Comparison of ENCODE assay signal across 16 cellular contexts in genomic region chr2:102056079-102056581, GRCh38.
A peak's percentile ranks its signal among the peaks of the same experiment; 100 is the strongest.
DNase-seq lines count a peak whose midpoint lies in the region; ATAC-seq, FAIRE-seq and TF ChIP-seq lines count a peak whose summit lies in the region.
"Had no signal": no experiment of that assay in that cellular context is flagged by ENCODE, and none has a peak within 500 bp of the region (broad histone marks: within the 10 kb centered on the region; RNA-seq: fewer than 3 reads in every experiment).

No MANE protein-coding gene starts in this region.

- SMC1A ChIA-PET in GM12878 (lab: Charles Lee; ENCODE audit: uncharacterized antibody, unreplicated experiment): interaction anchor here (1.1 to 7.1 kb wide), 14 partner anchors 8 to 184 kb away, joined by 3 to 97 read pairs (median 9); no protein-coding TSS in a partner anchor

- TF ChIP-seq RAD21 in GM12878 (IDR thresholded peaks at IDR 0.05; ENCODE audit: insufficient read depth, low read depth, low read length): no peak

- TF ChIP-seq POLR2A in GM12878 (IDR thresholded peaks at IDR 0.05; ENCODE audit: low read depth, low read length): no peak
- TF ChIP-seq POLR2A in heart left ventricle (IDR thresholded peaks at IDR 0.05): no peak
- TF ChIP-seq POLR2A in uterus (IDR thresholded peaks at IDR 0.05): no peak

- H3K4me3 Mint-ChIP-seq in osteocyte (ENCODE audit: unreplicated experiment): no peak overlapping the region
- H3K4me3 Mint-ChIP-seq: activated B cell treated with CpG ODN at 0.5 μM for 24 hours; activated CD8-positive, alpha-beta memory T cell treated with anti-CD3 and anti-CD28 coated beads, Interleukin-2, amount 10 ng/mL, durations not matched to agents 7 days and 5 days; T-cell had no signal

- H3K27me3 ChIP-seq in GM12878 (replicated peaks in 1 of 2; ENCODE audit: control insufficient read depth in 2 of 2, insufficient read depth in 2 of 2, low read length in 1 of 2): no peaks in the 10 kb centered on the region; a peak in 1 of 4 replicates
- H3K27me3 ChIP-seq in heart left ventricle: peaks cover 0 to 4% (median 0%) of the 10 kb centered on the region in 9 donors
- H3K27me3 ChIP-seq in uterus: no peaks in the 10 kb centered on the region
- H3K27me3 ChIP-seq: BLaER1, ovary, testis had no signal

- H3K9me3 Mint-ChIP-seq in osteocyte (ENCODE audit: unreplicated experiment): no peaks in the 10 kb centered on the region
- H3K9me3 Mint-ChIP-seq: activated B cell treated with CpG ODN at 0.5 μM for 24 hours, T-cell had no signal

- DNase-seq in GM12878 (ENCODE audit: low read depth, low spot score) (no peak), heart left ventricle (peak in 1 of 5 donors; percentile 50), osteocyte (ENCODE audit: extremely low spot score, unreplicated experiment) (peak; percentile 6), uterus (no peak), MV-4-11 (lab: John Stamatoyannopoulos, UW) (no peak), hepatic stellate cell (ENCODE audit: low spot score) (no peak)
- DNase-seq: activated B cell treated with CpG ODN at 0.5 μM for 24 hours; activated CD8-positive, alpha-beta memory T cell treated with anti-CD3 and anti-CD28 coated beads, Interleukin-2, amount 10 ng/mL, durations not matched to agents 7 days and 5 days; DMS53; ovary; T-cell; testis had no signal

- no peaks in the 10 kb centered on the region for H3K79me2 ChIP-seq in GM12878 (ENCODE audit: control insufficient read depth, insufficient read depth, low read length)

- H4K20me1 ChIP-seq in GM12878 (ENCODE audit: control insufficient read depth, insufficient read depth): no peaks in the 10 kb centered on the region
- H4K20me1 ChIP-seq: BLaER1 had no signal

- CTCF ChIA-PET in GM12878 (lab: Yijun Ruan, JAX): interaction anchor here (0.5 to 2.7 kb wide), 9 partner anchors 9 to 184 kb away, joined by 3 to 28 read pairs (median 5); no protein-coding TSS in a partner anchor

- H3K36me3 ChIP-seq in GM12878 (ENCODE audit: control insufficient read depth in 2 of 2, insufficient read depth in 2 of 2, low read length in 1 of 2): no peaks in the 10 kb centered on the region
- no peaks in the 10 kb centered on the region for H3K36me3 ChIP-seq in heart left ventricle
- no peaks in the 10 kb centered on the region for H3K36me3 ChIP-seq in uterus
- H3K36me3 ChIP-seq: BLaER1, ovary had no signal

- TF ChIP-seq CTCF in GM12878 (IDR thresholded peaks at IDR 0.05 in 2 of 3, conservative IDR thresholded peaks at IDR 0.05 in 1 of 3; ENCODE audit: control insufficient read depth in 2 of 3, extremely low read depth in 1 of 3, insufficient read depth in 1 of 3, low read depth in 3 of 3, low read length in 3 of 3) (no peak), heart left ventricle (IDR thresholded peaks at IDR 0.05) (no peak), osteocyte (IDR thresholded peaks at IDR 0.05) (no peak), uterus (IDR thresholded peaks at IDR 0.05) (no peak)

- WGBS in GM12878 (ENCODE audit: insufficient coverage, insufficient replicate concordance, low lambda C conversion rate, missing lambda C conversion rate): 48% methylated on average over 3 of the region's 3 CpGs
- WGBS in heart left ventricle, 4 donors: 76 to 84% (median 80%) methylated on average over 3 of the region's 3 CpGs

- no peak overlapping the region for H3K27ac ChIP-seq in GM12878 (ENCODE audit: control insufficient read depth, insufficient read depth)
- peak overlapping the region in 10 of 12 donors; percentile 25 to 79 (median 48) for H3K27ac ChIP-seq in heart left ventricle
- peak overlapping the region; percentile 5 to 60 for H3K27ac ChIP-seq in uterus
- H3K27ac ChIP-seq: BLaER1, ovary had no signal

- POLR2A ChIA-PET in GM12878 (lab: Charles Lee): interaction anchor here (0.6 to 2.4 kb wide), 4 partner anchors 10 to 610 kb away, joined by 4 to 10 read pairs (median 6); no protein-coding TSS in a partner anchor

- ATAC-seq in GM12878 (no peak), heart left ventricle (peak in 3 of 4 donors; percentile 33 to 68 (median 64)), HG03439 (IDR thresholded peaks at IDR 0.05; ENCODE audit: unreplicated experiment) (no peak)
- ATAC-seq: activated CD8-positive, alpha-beta memory T cell treated with anti-CD3 and anti-CD28 coated beads, Interleukin-2, amount 10 ng/mL, durations not matched to agents 7 days and 5 days; T-cell had no signal

- H3K4me1 ChIP-seq in GM12878 (ENCODE audit: control insufficient read depth, insufficient read depth, low read length): no peaks in the 10 kb centered on the region
- peaks cover 2 to 67% (median 28%) of the 10 kb centered on the region in 12 donors for H3K4me1 ChIP-seq in heart left ventricle
- H3K4me1 ChIP-seq in uterus: peaks cover 0 to 4% of the 10 kb centered on the region in 2 donors
- H3K4me1 ChIP-seq: BLaER1 had no signal

- no peaks in the 10 kb centered on the region; the same call in 2 of the 3 replicates for H3K9me3 ChIP-seq in GM12878 (replicated peaks; ENCODE audit: control insufficient read depth, insufficient read depth, low read length)
- no peaks in the 10 kb centered on the region for H3K9me3 ChIP-seq in heart left ventricle
- no peaks in the 10 kb centered on the region for H3K9me3 ChIP-seq in uterus
- H3K9me3 ChIP-seq: BLaER1, ovary, testis had no signal

- FAIRE-seq in GM12878 (lab: Jason Lieb, UNC): no peak
- FAIRE-seq: frontal cortex, H54 had no signal

- in situ Hi-C loops in GM12878 (cut with MboI): no loop called here

- RAD21 ChIA-PET in GM12878 (lab: Charles Lee; ENCODE audit: unreplicated experiment): interaction anchor here (0.9 to 4.9 kb wide), 8 partner anchors 11 to 185 kb away, joined by 3 to 77 read pairs (median 10); no protein-coding TSS in a partner anchor

- no peak overlapping the region for H3K4me3 ChIP-seq in GM12878
- H3K4me3 ChIP-seq in heart left ventricle: no peak overlapping the region
- H3K4me3 ChIP-seq in uterus: no peak overlapping the region
- H3K4me3 ChIP-seq: BLaER1, ovary, testis had no signal

- H3K36me3 Mint-ChIP-seq in osteocyte (ENCODE audit: unreplicated experiment): no peaks in the 10 kb centered on the region
- H3K36me3 Mint-ChIP-seq: T-cell had no signal

- no peak for TF ChIP-seq EP300 in GM12878 (IDR thresholded peaks at IDR 0.05; ENCODE audit: borderline replicate concordance in 1 of 2, control insufficient read depth in 1 of 2, low read depth in 2 of 2, low read length in 2 of 2)

- H3K27me3 Mint-ChIP-seq in osteocyte (ENCODE audit: unreplicated experiment): no peaks in the 10 kb centered on the region
- H3K27me3 Mint-ChIP-seq: activated CD8-positive, alpha-beta memory T cell treated with anti-CD3 and anti-CD28 coated beads, Interleukin-2, amount 10 ng/mL, durations not matched to agents 7 days and 5 days; T-cell had no signal

- H3K4me2 ChIP-seq in GM12878 (ENCODE audit: control insufficient read depth, insufficient read depth): no peak overlapping the region
- H3K4me2 ChIP-seq: BLaER1 had no signal

- intact Hi-C loops in GM12878 (cut with micrococcal nuclease; ENCODE audit: unreplicated experiment): loop anchor here (2.0 kb wide), 1 partner anchor 49 kb away; no protein-coding TSS in a partner anchor
- intact Hi-C loops in heart left ventricle (cut with DNase I): no loop called here
- intact Hi-C loops in uterus (cut with DNase I; ENCODE audit: low total_unique reads): no loop called here

- H3K4me1 Mint-ChIP-seq in osteocyte (ENCODE audit: unreplicated experiment): peaks cover 55% of the 10 kb centered on the region
- H3K4me1 Mint-ChIP-seq: activated B cell treated with CpG ODN at 0.5 μM for 24 hours; activated CD8-positive, alpha-beta memory T cell treated with anti-CD3 and anti-CD28 coated beads, Interleukin-2, amount 10 ng/mL, durations not matched to agents 7 days and 5 days had no signal

- H2AFZ ChIP-seq in GM12878 (ENCODE audit: control insufficient read depth, low read depth, low read length): no peak overlapping the region

- H3K9ac ChIP-seq in GM12878 (ENCODE audit: control insufficient read depth, insufficient read depth, low read length): no peak overlapping the region
- H3K9ac ChIP-seq: BLaER1 had no signal

- BruUV-seq in GM12878 (replicated peaks; lab: Mats Ljungman, UMichigan): no TSS peak

- peak overlapping the region; percentile 79 for H3K27ac Mint-ChIP-seq in osteocyte (ENCODE audit: unreplicated experiment)
- H3K27ac Mint-ChIP-seq: activated B cell treated with CpG ODN at 0.5 μM for 24 hours; activated CD8-positive, alpha-beta memory T cell treated with anti-CD3 and anti-CD28 coated beads, Interleukin-2, amount 10 ng/mL, durations not matched to agents 7 days and 5 days; T-cell had no signal

TF ChIP-seq in GM12878, 131 proteins besides CTCF, POLR2A, EP300 and RAD21:
- TF ChIP-seq POU2F2 (IDR thresholded peaks at IDR 0.05; ENCODE audit: borderline replicate concordance, low read depth, low read length) (no peak), RFX5 (IDR thresholded peaks at IDR 0.05; ENCODE audit: low read depth, low read length) (no peak), ATF7 (IDR thresholded peaks at IDR 0.05; ENCODE audit: low read depth) (peak; percentile 69)

Comparison
In these comparisons a context has a peak if more than half of its experiments do, and no peak if none do; other contexts are left out.
1. ATAC-seq: peak in heart left ventricle (3 of 4); none in GM12878 (single experiment) and HG03439 (single experiment).